17 cellular contexts compared by ENCODE assay signal in genomic region chr17:70772761-70773160, GRCh38.
A peak's percentile ranks its signal among the peaks of the same experiment; 100 is the strongest.
DNase-seq lines count a peak whose midpoint lies in the region; ATAC-seq lines count a peak whose summit lies in the region.
"Had no signal": no experiment of that assay in that cellular context is flagged by ENCODE, and none has a peak within 500 bp of the region (broad histone marks: within the 10 kb centered on the region; RNA-seq: fewer than 3 reads in every experiment).

No MANE protein-coding gene starts in this region.

- ATAC-seq in GM21381 (IDR thresholded peaks at IDR 0.05; ENCODE audit: unreplicated experiment) = no peak
- ATAC-seq: HCT116, HepG2 had no signal

- peak; percentile 15 for DNase-seq in Ammon's horn (ENCODE audit: low spot score)
- DNase-seq in MV-4-11 (lab: John Stamatoyannopoulos, UW) = peak; percentile 15
- peak; percentile 47 for DNase-seq in kidney glomerular epithelial cell (lab: John Stamatoyannopoulos, UW)
- peak; percentile 18 for DNase-seq in pons (ENCODE audit: low spot score)
- no peak for DNase-seq in LoVo (ENCODE audit: low spot score)
- no peak for DNase-seq in SKM-1 (lab: John Stamatoyannopoulos, UW; ENCODE audit: unreplicated experiment)
- DNase-seq: BE2C; Calu3; CD4-positive, CD25-positive, alpha-beta regulatory T cell; DMS79 treated with DMSO at 0.1 percent for 48 hours; GF-D8; GOT3; H7; HFFc6 had no signal

Comparison
In these comparisons a context has a peak if more than half of its experiments do, and no peak if none do; other contexts are left out.
1. DNase-seq: peak in Ammon's horn (single experiment), MV-4-11 (single experiment), kidney glomerular epithelial cell (single experiment) and pons (single experiment); none in LoVo (single experiment) and SKM-1 (single experiment).